21 cellular contexts compared by ENCODE assay signal in the genomic region with DNA sequence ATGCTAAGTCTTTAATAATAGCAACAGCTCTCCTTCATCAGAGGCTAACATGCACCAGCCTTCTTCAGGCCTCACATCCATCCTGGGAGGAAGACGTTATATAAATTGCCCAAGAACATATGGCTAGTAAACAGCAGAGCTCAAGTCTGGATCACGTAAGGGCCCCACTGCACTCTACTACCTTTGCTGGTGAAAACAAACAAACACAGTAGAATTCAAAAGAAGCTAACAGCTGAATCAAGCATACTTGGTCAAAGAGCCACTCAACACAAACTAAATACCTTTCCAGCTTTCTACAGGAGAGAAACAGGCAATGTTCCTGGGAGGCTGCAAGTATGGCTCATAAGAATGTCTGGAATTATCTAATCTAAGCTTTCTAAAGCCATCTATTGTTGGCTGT.
DNase-seq lines count a peak whose midpoint lies in the region; ATAC-seq, FAIRE-seq and TF ChIP-seq lines count a peak whose summit lies in the region.
"Had no signal": no experiment of that assay in that cellular context is flagged by ENCODE, and none has a peak within 500 bp of the region (broad histone marks: within the 10 kb centered on the region; RNA-seq: fewer than 3 reads in every experiment).

No MANE protein-coding gene starts in this region.

- H3K4me3 ChIP-seq in lower lobe of right lung (no peak overlapping the region), pancreas (no peak overlapping the region)
- H3K4me3 ChIP-seq: A549, HAP-1 had no signal

- DNase-seq in NCI-H510A treated with DMSO at 0.1 percent for 48 hours (lab: John Stamatoyannopoulos, UW) (peak; percentile 66), astrocyte of the hippocampus (ENCODE audit: low read depth, low spot score) (peak; percentile 47), lower lobe of right lung (no peak), osteocyte (ENCODE audit: extremely low spot score, unreplicated experiment) (no peak), NCI-H1417 treated with DMSO at 0.1 percent for 48 hours (lab: John Stamatoyannopoulos, UW) (no peak), superior temporal gyrus (ENCODE audit: extremely low spot score) (no peak), pancreas (no peak)
- DNase-seq: BE2C; CD4-positive, alpha-beta memory T cell; COR-L47; DMS153; DMS79 treated with DMSO at 0.1 percent for 48 hours; EL had no signal

- peaks cover 51% of the 10 kb centered on the region for H3K4me1 Mint-ChIP-seq in osteocyte (ENCODE audit: unreplicated experiment)
- H3K4me1 Mint-ChIP-seq: CD4-positive, alpha-beta memory T cell had no signal

- H3K27me3 Mint-ChIP-seq in osteocyte (ENCODE audit: unreplicated experiment): no peaks in the 10 kb centered on the region

- H3K9me3 ChIP-seq in lower lobe of right lung (no peaks in the 10 kb centered on the region), pancreas (no peaks in the 10 kb centered on the region)
- H3K9me3 ChIP-seq: A549, BE2C, HAP-1 had no signal

- ATAC-seq in lower lobe of right lung: peak; percentile 61 to 77
- no peak for ATAC-seq in HG02938 (IDR thresholded peaks at IDR 0.05; ENCODE audit: unreplicated experiment)
- no peak for ATAC-seq in pancreas
- ATAC-seq: A549 had no signal

- intact Hi-C loops in lower lobe of right lung (cut with DNase I): no loop called here
- intact Hi-C loops in pancreas (cut with DNase I): no loop called here

- WGBS in pancreas, 2 donors: 79 to 84% methylated on average over 2 of the region's 2 CpGs

- no peak for FAIRE-seq in pancreas (lab: Jason Lieb, UNC)
- FAIRE-seq: A549, D721Med, G401.6, GM12891, H1 had no signal

- H3K4me1 ChIP-seq in lower lobe of right lung: no peaks in the 10 kb centered on the region
- no peaks in the 10 kb centered on the region for H3K4me1 ChIP-seq in pancreas
- H3K4me1 ChIP-seq: A549, BE2C, HAP-1 had no signal

- peak overlapping the region; percentile 90 for H3K27ac Mint-ChIP-seq in osteocyte (ENCODE audit: unreplicated experiment)
- H3K27ac Mint-ChIP-seq: CD4-positive, alpha-beta memory T cell had no signal

- peaks cover 12% of the 10 kb centered on the region for H3K36me3 ChIP-seq in lower lobe of right lung
- H3K36me3 ChIP-seq in pancreas: no peaks in the 10 kb centered on the region
- H3K36me3 ChIP-seq: BE2C, HAP-1 had no signal

- no peaks in the 10 kb centered on the region for H3K27me3 ChIP-seq in lower lobe of right lung (ENCODE audit: low read depth)
- H3K27me3 ChIP-seq in pancreas: no peaks in the 10 kb centered on the region
- H3K27me3 ChIP-seq: BE2C had no signal

- H3K4me3 Mint-ChIP-seq in osteocyte (ENCODE audit: unreplicated experiment): no peak overlapping the region
- H3K4me3 Mint-ChIP-seq: CD4-positive, alpha-beta memory T cell had no signal

- TF ChIP-seq CTCF in lower lobe of right lung (IDR thresholded peaks at IDR 0.05) (no peak), osteocyte (IDR thresholded peaks at IDR 0.05) (no peak), pancreas (IDR thresholded peaks at IDR 0.05) (no peak)

- H3K9me3 Mint-ChIP-seq in osteocyte (ENCODE audit: unreplicated experiment): no peaks in the 10 kb centered on the region

- H3K36me3 Mint-ChIP-seq in osteocyte (ENCODE audit: unreplicated experiment): peaks cover 27% of the 10 kb centered on the region
- H3K36me3 Mint-ChIP-seq: CD4-positive, alpha-beta memory T cell had no signal

- no peak overlapping the region for H3K27ac ChIP-seq in lower lobe of right lung
- H3K27ac ChIP-seq in pancreas: no peak overlapping the region
- H3K27ac ChIP-seq: A549, C4-2B had no signal

Comparison
In these comparisons a context has a peak if more than half of its experiments do, and no peak if none do; other contexts are left out.
1. DNase-seq: peak in NCI-H510A treated with DMSO at 0.1 percent for 48 hours (single experiment) and astrocyte of the hippocampus (single experiment); none in lower lobe of right lung (single experiment), osteocyte (single experiment), NCI-H1417 treated with DMSO at 0.1 percent for 48 hours (single experiment), superior temporal gyrus (single experiment) and pancreas (0 of 6).
2. ATAC-seq: peak in lower lobe of right lung (2 of 2); none in HG02938 (single experiment) and pancreas (0 of 4).